8 cellular contexts compared by ENCODE assay signal in genomic region chr14:67359319-67359774, GRCh38. TPM values are rescaled to one million over a fixed set of nuclear protein-coding genes. Genes with fewer than 3 reads are reported as not detected.
DNase-seq lines count a peak whose midpoint lies in the region; ATAC-seq and TF ChIP-seq lines count a peak whose summit lies in the region.

No MANE protein-coding gene starts in this region.

- intact Hi-C loops in lower leg skin (cut with DNase I; ENCODE audit: low total_unique reads) (no loop called here), uterus (cut with DNase I; ENCODE audit: low total_unique reads) (no loop called here)

- H3K9me3 Mint-ChIP-seq in central memory CD8-positive, alpha-beta T cell: no peaks in the 10 kb centered on the region

- peak overlapping the region; percentile 92 to 98 for H3K27ac ChIP-seq in uterus

- TF ChIP-seq CTCF in lower leg skin (IDR thresholded peaks at IDR 0.05) (no peak), uterus (IDR thresholded peaks at IDR 0.05) (no peak)

- no peak for ATAC-seq in central memory CD8-positive, alpha-beta T cell (replicated peaks; ENCODE audit: extremely low read depth, poor library complexity, severe bottlenecking)
- ATAC-seq in HG02884 (IDR thresholded peaks at IDR 0.05; ENCODE audit: unreplicated experiment) (no peak), HG02763 (IDR thresholded peaks at IDR 0.05; ENCODE audit: unreplicated experiment) (no peak)

- H3K36me3 Mint-ChIP-seq in central memory CD8-positive, alpha-beta T cell (ENCODE audit: insufficient read depth): peaks cover 32% of the 10 kb centered on the region

- H3K4me3 ChIP-seq in MG63 (peak overlapping the region; percentile 78), lower leg skin (ENCODE audit: low read depth, poor library complexity, severe bottlenecking) (peak overlapping the region; percentile 62), uterus (peak overlapping the region; percentile 73 to 80)

- no peaks in the 10 kb centered on the region for H3K27me3 Mint-ChIP-seq in central memory CD8-positive, alpha-beta T cell

- TF ChIP-seq POLR2A in lower leg skin (IDR thresholded peaks at IDR 0.05): no peak
- TF ChIP-seq POLR2A in uterus (IDR thresholded peaks at IDR 0.05): peak; percentile 18 to 51

- peak overlapping the region; percentile 95 for H3K27ac Mint-ChIP-seq in central memory CD8-positive, alpha-beta T cell (ENCODE audit: low read depth)

- peaks cover 51% of the 10 kb centered on the region for H3K4me1 Mint-ChIP-seq in central memory CD8-positive, alpha-beta T cell

- DNase-seq in NCI-H345 (lab: John Stamatoyannopoulos, UW) (peak; percentile 37), NCI-H345 treated with DMSO at 0.1 percent for 48 hours (lab: John Stamatoyannopoulos, UW; ENCODE audit: unreplicated experiment) (no peak), MG63 (peak; percentile 44), lower leg skin (ENCODE audit: low spot score in 2 of 2) (peak in 1 of 2 donors; percentile 21), uterus (no peak)
- no peak for DNase-seq in central memory CD8-positive, alpha-beta T cell (ENCODE audit: low spot score in 2 of 2)

- H3K36me3 ChIP-seq in MG63 (peaks cover 25% of the 10 kb centered on the region), uterus (no peaks in the 10 kb centered on the region)

- WGBS in lower leg skin, 2 donors: 0% methylated on average over 28 of the region's 28 CpGs

- no peaks in the 10 kb centered on the region for H3K9me3 ChIP-seq in MG63
- no peaks in the 10 kb centered on the region for H3K9me3 ChIP-seq in uterus

- no peaks in the 10 kb centered on the region for H3K27me3 ChIP-seq in MG63
- no peaks in the 10 kb centered on the region for H3K27me3 ChIP-seq in uterus

- peak overlapping the region; percentile 89 for H3K4me3 Mint-ChIP-seq in central memory CD8-positive, alpha-beta T cell

- peaks cover 5 to 6% of the 10 kb centered on the region in 2 donors for H3K4me1 ChIP-seq in uterus

RNA-seq across cellular contexts. Expression of gene ATP6V1D, which starts 0.3 kb away (rescaled TPM):
- total RNA-seq in MG63 (2014; rRNA removed; shearing (Covaris generic); ENCODE audit: low replicate concordance): 53.2 and 57.7 TPM in 2 replicates
- total RNA-seq in lower leg skin (10 to 100 TPM; 64.9 to 80.0 (median 74.7) TPM), uterus (10 to 100 TPM; 28.5 to 60.8 (median 35.5) TPM)

RNA-seq across cellular contexts. Expression of gene EIF2S1, which starts 0.8 kb away (rescaled TPM):
- 284 and 534 TPM in 2 replicates for total RNA-seq in MG63 (2014; rRNA removed; shearing (Covaris generic); ENCODE audit: low replicate concordance)
- total RNA-seq in lower leg skin: 100 to 1,000 TPM in 2 of 4 donors, 10 to 100 TPM in 2; 72.3 to 113 (median 96.4) TPM
- total RNA-seq in uterus: 100 to 1,000 TPM in 2 of 4 donors, 10 to 100 TPM in 2; 60.9 to 111 (median 85.7) TPM

RNA-seq across cellular contexts. Expression of gene PLEK2, which starts 52.6 kb away (rescaled TPM):
- total RNA-seq in MG63 (2014; rRNA removed; shearing (Covaris generic); ENCODE audit: low replicate concordance): 2.2 TPM in 1 of 2 replicates, not detected in the other
- total RNA-seq in lower leg skin: 10 to 100 TPM; 23.0 to 33.0 (median 29.5) TPM
- 1 to 10 TPM in 1 of 4 donors, not detected in 3; 1.5 TPM for total RNA-seq in uterus

Comparison
In these comparisons a context has a peak if more than half of its experiments do, and no peak if none do; other contexts are left out.
1. DNase-seq: peak in NCI-H345 (single experiment) and MG63 (single experiment); none in NCI-H345 treated with DMSO at 0.1 percent for 48 hours (single experiment), central memory CD8-positive, alpha-beta T cell (0 of 2) and uterus (0 of 2).
2. POLR2A ChIP-seq: peak in uterus (2 of 2); none in lower leg skin (0 of 2).
3. Peak in every context shown above with its lines, with median percentiles within 50 percentile points of each other: H3K4me3 ChIP-seq.